8 cellular contexts compared by ENCODE assay signal in the genomic region with DNA sequence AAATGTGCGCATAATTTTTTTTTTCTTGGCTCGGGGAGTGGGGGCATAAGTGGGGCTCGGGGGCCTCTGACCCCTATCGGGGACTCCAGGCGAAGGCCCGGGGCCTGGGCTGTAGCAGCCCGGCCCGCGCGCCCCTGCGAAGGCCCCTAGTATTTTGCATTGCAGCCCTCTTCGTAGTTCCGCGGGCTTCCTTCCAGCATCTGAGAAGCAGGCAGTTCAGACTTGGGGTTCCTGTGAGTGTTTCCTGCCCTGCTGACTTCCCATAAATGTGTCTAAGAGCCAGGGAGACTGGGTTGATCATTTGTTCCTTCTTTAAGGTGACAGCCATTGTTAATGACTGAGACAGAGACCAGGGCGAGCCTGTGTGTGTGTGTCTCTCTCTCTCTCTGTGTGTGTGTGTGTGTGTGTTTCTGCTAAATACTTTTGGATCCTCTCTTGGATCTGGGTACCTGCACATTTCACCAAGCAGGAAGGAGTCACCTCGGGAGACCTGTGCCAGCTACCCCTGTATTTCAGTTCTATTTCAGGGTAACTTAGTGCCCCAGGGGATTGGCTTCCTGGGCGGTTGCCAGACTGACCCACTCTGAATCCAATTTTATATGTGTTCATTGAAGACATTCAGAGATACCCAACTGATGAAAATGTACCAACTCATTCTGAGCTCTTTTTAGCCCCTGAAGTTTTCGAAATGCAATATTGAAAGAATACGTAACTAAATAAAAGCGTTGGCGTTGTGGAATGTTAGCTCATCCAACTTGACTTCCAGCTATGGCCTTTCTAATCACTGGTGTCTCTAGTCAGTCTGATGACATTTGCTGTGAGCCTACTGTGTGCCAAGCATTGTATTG. TPM values are rescaled to one million over a fixed set of nuclear protein-coding genes. Genes with fewer than 3 reads are reported as not detected.
DNase-seq lines count a peak whose midpoint lies in the region; ATAC-seq and TF ChIP-seq lines count a peak whose summit lies in the region.

No MANE protein-coding gene starts in this region.

- no peaks in the 10 kb centered on the region for H3K27me3 ChIP-seq in GM06990 (replicated peaks; ENCODE audit: control insufficient read depth, insufficient read depth, low read length)
- H3K27me3 ChIP-seq in HUES48 (ENCODE audit: control insufficient read depth, insufficient read depth, low read length) = no peaks in the 10 kb centered on the region
- no peaks in the 10 kb centered on the region for H3K27me3 ChIP-seq in liver (ENCODE audit: control insufficient read depth in 4 of 4, insufficient read depth in 4 of 4, low read length in 3 of 4)

- H3K36me3 Mint-ChIP-seq in activated B cell treated with CpG ODN at 0.5 μM for 24 hours (ENCODE audit: low read depth) = no peaks in the 10 kb centered on the region

- H3K9ac ChIP-seq in HUES48 (ENCODE audit: low read depth, low read length) (peak overlapping the region; percentile 85; the same call in 1 of the 2 replicates), liver (ENCODE audit: low read depth in 1 of 2, low read length in 2 of 2) (peak overlapping the region; percentile 49 to 90)

- H3K27ac Mint-ChIP-seq in activated B cell treated with CpG ODN at 0.5 μM for 24 hours = peak overlapping the region; percentile 77

- CTCF ChIA-PET in activated B cell treated with CpG ODN at 0.5 μM for 24 hours (lab: Charles Lee) = no interaction called here

- 0 out of 2 replicates have a peak, but pooled peaks cover 2% of the 10 kb centered on the region for H3K9me3 ChIP-seq in HUES48 (ENCODE audit: control insufficient read depth, insufficient read depth, low read length)
- H3K9me3 ChIP-seq in liver (ENCODE audit: control insufficient read depth in 4 of 4, low read length in 3 of 4) = peaks cover 0 to 4% (median 0%) of the 10 kb centered on the region in 4 donors

- peak overlapping the region; percentile 89 for H3K4me3 Mint-ChIP-seq in activated B cell treated with CpG ODN at 0.5 μM for 24 hours

- H3K4me1 ChIP-seq in HUES48 (ENCODE audit: control insufficient read depth, insufficient read depth, low read length) = peaks cover 26% of the 10 kb centered on the region
- H3K4me1 ChIP-seq in liver (ENCODE audit: control insufficient read depth in 4 of 4, insufficient read depth in 4 of 4, low read length in 3 of 4) = peaks cover 6 to 37% (median 25%) of the 10 kb centered on the region in 4 donors

- WGBS in liver = 19% methylated on average over 21 of the region's 21 CpGs

- DNase-seq in GM06990 (ENCODE audit: extremely low read depth, insufficient read length) (no peak), activated B cell treated with CpG ODN at 0.5 μM for 24 hours (peak; percentile 24), dermis blood vessel endothelial cell (peak; percentile 58), NCI-H2107 (lab: John Stamatoyannopoulos, UW) (no peak)
- peak; percentile 13 to 18 for DNase-seq in stimulated activated CD4-positive, alpha-beta T cell treated with anti-CD3 and anti-CD28 coated beads, Interleukin-4, amount 100 ng/mL, for 4 hours

- POLR2A ChIA-PET in activated B cell treated with CpG ODN at 0.5 μM for 24 hours (lab: Charles Lee) = no interaction called here

- TF ChIP-seq RAD21 in liver (IDR thresholded peaks at IDR 0.05) = no peak

- H3K4me3 ChIP-seq in GM06990 (replicated peaks; ENCODE audit: low read depth, low read length) (peak overlapping the region; percentile 63), HUES48 (ENCODE audit: low read depth, low read length) (peak overlapping the region; percentile 75), liver (ENCODE audit: low read depth in 1 of 3, low read length in 3 of 3) (peak overlapping the region; percentile 81 to 89 (median 87))

- H3K9me3 Mint-ChIP-seq in activated B cell treated with CpG ODN at 0.5 μM for 24 hours = peaks cover 17% of the 10 kb centered on the region

- peak; percentile 70 for ATAC-seq in GM21528 (IDR thresholded peaks at IDR 0.05; ENCODE audit: low FRiP score, unreplicated experiment)
- ATAC-seq in activated B cell treated with CpG ODN at 0.5 μM for 24 hours (ENCODE audit: low read depth) = peak; percentile 54

- no peaks in the 10 kb centered on the region for H3K27me3 Mint-ChIP-seq in activated B cell treated with CpG ODN at 0.5 μM for 24 hours

- no peak for TF ChIP-seq CTCF in GM06990 (IDR thresholded peaks at IDR 0.05; ENCODE audit: insufficient read depth, low read length, poor library complexity, severe bottlenecking)
- TF ChIP-seq CTCF in activated B cell treated with CpG ODN at 0.5 μM for 24 hours (IDR thresholded peaks at IDR 0.05) = no peak
- TF ChIP-seq CTCF in liver (IDR thresholded peaks at IDR 0.05; ENCODE audit: low read depth, low read length, missing input control) = no peak

- H3K4me1 Mint-ChIP-seq in activated B cell treated with CpG ODN at 0.5 μM for 24 hours = peaks cover 17% of the 10 kb centered on the region

- H3K36me3 ChIP-seq in GM06990 (ENCODE audit: control insufficient read depth, insufficient read depth, low read length) = no peaks in the 10 kb centered on the region
- no peaks in the 10 kb centered on the region for H3K36me3 ChIP-seq in HUES48 (ENCODE audit: control insufficient read depth, insufficient read depth, low read length)
- H3K36me3 ChIP-seq in liver (ENCODE audit: control insufficient read depth in 4 of 4, insufficient read depth in 3 of 4, low read depth in 1 of 4, low read length in 3 of 4) = no peaks in the 10 kb centered on the region

- H3K27ac ChIP-seq in HUES48 (ENCODE audit: low read depth, low read length) (peak overlapping the region; percentile 75), liver (ENCODE audit: low read depth in 1 of 2, low read length in 2 of 2) (peak overlapping the region; percentile 87 to 92)

- intact Hi-C loops in activated B cell treated with CpG ODN at 0.5 μM for 24 hours (cut with micrococcal nuclease) = loop anchor here (2.0 to 10.0 kb wide), 9 partner anchors 79 to 1921 kb away; a partner anchor contains a TSS

TF ChIP-seq in liver, 16 proteins besides CTCF, POLR2A, EP300 and RAD21:
- TF ChIP-seq, protein P1, sequence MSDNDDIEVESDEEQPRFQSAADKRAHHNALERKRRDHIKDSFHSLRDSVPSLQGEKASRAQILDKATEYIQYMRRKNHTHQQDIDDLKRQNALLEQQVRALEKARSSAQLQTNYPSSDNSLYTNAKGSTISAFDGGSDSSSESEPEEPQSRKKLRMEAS (IDR thresholded peaks at IDR 0.05) = no peak
- TF ChIP-seq SP1 (IDR thresholded peaks at IDR 0.05) (peak; percentile 12), HNF4A (conservative IDR thresholded peaks at IDR 0.05) (peak in 1 of 2 donors; percentile 9), TAF1 (conservative IDR thresholded peaks at IDR 0.05) (peak; percentile 67), YY1 (IDR thresholded peaks at IDR 0.05) (peak; percentile 69), RXRA (IDR thresholded peaks at IDR 0.05) (no peak)

RNA-seq across cellular contexts. Expression of a gene that starts 0.8 kb away (rescaled TPM):
- 4.1 and 4.6 TPM in 2 replicates for total RNA-seq in activated B cell treated with CpG ODN at 0.5 μM for 24 hours
- total RNA-seq in dermis blood vessel endothelial cell = 6.0 and 8.3 TPM in 2 replicates
- total RNA-seq in liver = 1 to 10 TPM; 7.3 to 9.7 TPM
- 10 to 100 TPM; 19.2 to 69.4 TPM for polyA plus RNA-seq in liver

Comparison
In these comparisons a context has a peak if more than half of its experiments do, and no peak if none do; other contexts are left out.
1. DNase-seq: peak in activated B cell treated with CpG ODN at 0.5 μM for 24 hours (single experiment), dermis blood vessel endothelial cell (single experiment) and stimulated activated CD4-positive, alpha-beta T cell treated with anti-CD3 and anti-CD28 coated beads, Interleukin-4, amount 100 ng/mL, for 4 hours (2 of 2); none in GM06990 (single experiment) and NCI-H2107 (single experiment).
2. Peak in every context shown above with its lines, with median percentiles within 50 percentile points of each other: H3K4me3 ChIP-seq.